In the genomic region with DNA sequence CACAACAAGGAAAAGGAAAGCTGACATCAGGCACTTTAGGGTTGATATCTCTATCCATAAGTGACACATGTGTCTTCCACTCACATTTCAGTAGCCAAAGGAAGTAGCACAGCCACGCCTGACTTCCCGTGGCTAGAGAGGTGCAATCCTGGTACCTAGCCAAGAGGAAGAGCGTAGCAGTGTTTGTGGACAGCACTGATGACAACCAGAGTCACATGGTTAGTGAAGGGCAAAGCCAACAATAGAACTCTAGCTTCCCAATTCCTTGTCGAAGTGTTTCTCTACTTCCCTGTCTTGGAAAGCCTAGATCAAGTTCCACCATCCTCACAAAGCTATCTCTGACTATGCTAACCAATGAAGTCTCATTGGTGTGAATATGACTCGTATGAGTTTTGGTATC, we compare ENCODE assay signal across 21 cellular contexts.
DNase-seq lines count a peak whose midpoint lies in the region; ATAC-seq and TF ChIP-seq lines count a peak whose summit lies in the region.
"Had no signal": no experiment of that assay in that cellular context is flagged by ENCODE, and none has a peak within 500 bp of the region (broad histone marks: within the 10 kb centered on the region; RNA-seq: fewer than 3 reads in every experiment).

No MANE protein-coding gene starts in this region.

- no peaks in the 10 kb centered on the region for H3K36me3 Mint-ChIP-seq in naive thymus-derived CD4-positive, alpha-beta T cell

- CTCF ChIA-PET in naive thymus-derived CD4-positive, alpha-beta T cell (lab: Charles Lee), result no interaction called here

- POLR2A ChIA-PET in naive thymus-derived CD4-positive, alpha-beta T cell (lab: Charles Lee), result no interaction called here

- no peaks in the 10 kb centered on the region for H3K27me3 ChIP-seq in naive thymus-derived CD4-positive, alpha-beta T cell (ENCODE audit: control insufficient read depth in 2 of 2, insufficient read depth in 2 of 2, low read length in 2 of 2)
- H3K27me3 ChIP-seq in MM.1S (replicated peaks; ENCODE audit: insufficient read depth, low read length), result no peaks in the 10 kb centered on the region

- H3F3A ChIP-seq in MM.1S (ENCODE audit: insufficient read depth, low read length), result no peaks in the 10 kb centered on the region

- no peak overlapping the region for H2AFZ ChIP-seq in MM.1S (ENCODE audit: low read length)
- H2AFZ ChIP-seq: GM23338 had no signal

- H3K4me3 Mint-ChIP-seq in naive thymus-derived CD4-positive, alpha-beta T cell, result no peak overlapping the region
- H3K4me3 Mint-ChIP-seq: GM23338 had no signal

- no peaks in the 10 kb centered on the region for H3K79me2 ChIP-seq in MM.1S (ENCODE audit: low read length)

- no peak overlapping the region for H3K27ac Mint-ChIP-seq in naive thymus-derived CD4-positive, alpha-beta T cell
- H3K27ac Mint-ChIP-seq: GM23338 had no signal

- H3K36me3 ChIP-seq in mucosa of descending colon (ENCODE audit: low read depth), result no peaks in the 10 kb centered on the region
- no peaks in the 10 kb centered on the region for H3K36me3 ChIP-seq in naive thymus-derived CD4-positive, alpha-beta T cell (ENCODE audit: control insufficient read depth in 2 of 3, insufficient read depth in 3 of 3, low read length in 3 of 3)
- no peaks in the 10 kb centered on the region for H3K36me3 ChIP-seq in MM.1S (replicated peaks; ENCODE audit: insufficient read depth, low read length)

- H4K20me1 ChIP-seq in MM.1S (ENCODE audit: insufficient read depth, low read length), result no peaks in the 10 kb centered on the region

- H3K4me2 ChIP-seq in MM.1S (ENCODE audit: low read depth, low read length), result no peak overlapping the region
- H3K4me2 ChIP-seq: A549, GM23338 had no signal

- TF ChIP-seq CTCF in mucosa of descending colon (IDR thresholded peaks at IDR 0.05), result no peak
- TF ChIP-seq CTCF in MM.1S (IDR thresholded peaks at IDR 0.05; ENCODE audit: low read length), result no peak

- H3K4me1 ChIP-seq in mucosa of descending colon (ENCODE audit: low read depth), result no peaks in the 10 kb centered on the region
- H3K4me1 ChIP-seq in naive thymus-derived CD4-positive, alpha-beta T cell (ENCODE audit: control insufficient read depth in 2 of 2, insufficient read depth in 2 of 2, low read length in 2 of 2), result no peaks in the 10 kb centered on the region
- H3K4me1 ChIP-seq in MM.1S (ENCODE audit: low read length), result no peaks in the 10 kb centered on the region
- H3K4me1 ChIP-seq: A549 had no signal

- H3K4me3 ChIP-seq in mucosa of descending colon (no peak overlapping the region), MM.1S (ENCODE audit: low read length) (no peak overlapping the region)
- H3K4me3 ChIP-seq in naive thymus-derived CD4-positive, alpha-beta T cell (ENCODE audit: low read length), result no peak overlapping the region
- H3K4me3 ChIP-seq: A549, GM23338, psoas muscle had no signal

- no peaks in the 10 kb centered on the region for H3K9me3 ChIP-seq in mucosa of descending colon
- no peaks in the 10 kb centered on the region for H3K9me3 ChIP-seq in naive thymus-derived CD4-positive, alpha-beta T cell (ENCODE audit: control insufficient read depth in 2 of 3, low read length in 3 of 3)
- H3K9me3 ChIP-seq in MM.1S (replicated peaks; ENCODE audit: insufficient read depth, low read length), result no peaks in the 10 kb centered on the region
- H3K9me3 ChIP-seq: A549 had no signal

- H3K9me2 ChIP-seq in MM.1S (replicated peaks; ENCODE audit: insufficient read depth, low read length), result no peaks in the 10 kb centered on the region

- H3K9ac ChIP-seq in MM.1S (ENCODE audit: low read length), result no peak overlapping the region

- ATAC-seq in Right ventricle myocardium superior (ENCODE audit: poor library complexity), result peak; percentile 45
- ATAC-seq in mucosa of descending colon, result peak; percentile 34
- no peak for ATAC-seq in naive thymus-derived CD4-positive, alpha-beta T cell
- ATAC-seq: A549, psoas muscle had no signal

- H3K4me1 Mint-ChIP-seq in naive thymus-derived CD4-positive, alpha-beta T cell, result no peaks in the 10 kb centered on the region

- peaks cover 0 to 6% (median 2%) of the 10 kb centered on the region in 5 donors for H3K27me3 Mint-ChIP-seq in naive thymus-derived CD4-positive, alpha-beta T cell

- no peak overlapping the region for H3K27ac ChIP-seq in naive thymus-derived CD4-positive, alpha-beta T cell (ENCODE audit: low read depth, low read length)
- H3K27ac ChIP-seq in MM.1S (ENCODE audit: low read length), result no peak overlapping the region
- H3K27ac ChIP-seq: A549, HL-60, psoas muscle, RWPE1 had no signal

- no peaks in the 10 kb centered on the region for H3K9me3 Mint-ChIP-seq in naive thymus-derived CD4-positive, alpha-beta T cell

- intact Hi-C loops in Right ventricle myocardium superior (cut with DNase I), result no loop called here
- intact Hi-C loops in cardiac septum (cut with DNase I), result no loop called here
- intact Hi-C loops in mucosa of descending colon (cut with DNase I, micrococcal nuclease), result no loop called here
- intact Hi-C loops in naive thymus-derived CD4-positive, alpha-beta T cell (cut with micrococcal nuclease), result no loop called here

- no peak for DNase-seq in Right ventricle myocardium superior
- DNase-seq in cardiac septum (ENCODE audit: low spot score), result no peak
- peak; percentile 35 for DNase-seq in globus pallidus (ENCODE audit: low spot score)
- DNase-seq in mucosa of descending colon, result peak in 1 of 3 donors; percentile 26
- DNase-seq in naive thymus-derived CD4-positive, alpha-beta T cell, result no peak
- DNase-seq in MM.1S, result no peak
- no peak for DNase-seq in NCI-H524 treated with DMSO at 0.1 percent for 48 hours (lab: John Stamatoyannopoulos, UW)
- DNase-seq in GF-D8 (lab: John Stamatoyannopoulos, UW), result no peak
- DNase-seq: activated T-cell treated with anti-CD3 and anti-CD28 coated beads, Interleukin-2, amount 50 U/mL, for 1 hour; Calu3; cortex of kidney; NCI-H1417 treated with DMSO at 0.1 percent for 48 hours; NCI-H524; psoas muscle; stimulated activated CD4-positive, alpha-beta T cell treated with anti-CD3 and anti-CD28 coated beads, Interleukin-2, amount 100 ng/mL, for 48 hours; stimulated activated naive CD4-positive, alpha-beta T cell treated with Interleukin-2 at 50 U/mL for 16 hours; T-helper 9 cell had no signal
